8 cellular contexts compared by ENCODE assay signal in genomic region chr2:23926289-23926749, GRCh38. TPM values are rescaled to one million over a fixed set of nuclear protein-coding genes. Genes with fewer than 3 reads are reported as not detected.
A peak's percentile ranks its signal among the peaks of the same experiment; 100 is the strongest.
DNase-seq lines count a peak whose midpoint lies in the region; ATAC-seq, FAIRE-seq and TF ChIP-seq lines count a peak whose summit lies in the region.

No MANE protein-coding gene starts in this region.

- peaks cover 1% of the 10 kb centered on the region for H3K9me3 Mint-ChIP-seq in memory B cell

- H3K27ac ChIP-seq in C4-2B = peak overlapping the region; percentile 93
- peak overlapping the region; percentile 87 to 99 (median 97) for H3K27ac ChIP-seq in dorsolateral prefrontal cortex
- peak overlapping the region; percentile 95 for H3K27ac ChIP-seq in substantia nigra (ENCODE audit: low read depth, low read length, poor library complexity, severe bottlenecking)

- DNase-seq in T-helper 9 cell = peak; percentile 21
- DNase-seq in dorsolateral prefrontal cortex = peak in 4 of 10 donors; percentile 23 to 49 (median 35)
- peak; percentile 43 to 75 for DNase-seq in memory B cell (ENCODE audit: low spot score in 2 of 2)
- DNase-seq in substantia nigra (lab: John Stamatoyannopoulos, UW) = peak in 31 of 49 donors; percentile 19 to 85 (median 49)
- no peak for DNase-seq in D721Med (ENCODE audit: insufficient read length, low spot score)

- peak overlapping the region; percentile 73 to 98 (median 92) for H3K4me3 ChIP-seq in dorsolateral prefrontal cortex

- intact Hi-C loops in dorsolateral prefrontal cortex (cut with DNase I) = loop anchor here (2.0 to 10.0 kb wide), 7 partner anchors 102 to 438 kb away; partner anchors contain the start of genes SF3B6 (in 2 of the 2), TP53I3 (in 2 of the 2), WDCP (in 2 of the 2) and FKBP1B (in 1 of the 2)

- H3K4me3 Mint-ChIP-seq in memory B cell = peak overlapping the region; percentile 94

- H3K36me3 Mint-ChIP-seq in memory B cell = peaks cover 8% of the 10 kb centered on the region

- TF ChIP-seq CTCF in C4-2B (conservative IDR thresholded peaks at IDR 0.05) (no peak), dorsolateral prefrontal cortex (IDR thresholded peaks at IDR 0.05 in 54 of 56, conservative IDR thresholded peaks at IDR 0.05 in 2 of 56; ENCODE audit: low read depth in 1 of 56, partially characterized antibody in 56 of 56) (no peak), D721Med (IDR thresholded peaks at IDR 0.05; ENCODE audit: insufficient read depth, missing control alignments) (no peak)

- no peaks in the 10 kb centered on the region for H3K27me3 Mint-ChIP-seq in memory B cell

- ATAC-seq in GM19351 (IDR thresholded peaks at IDR 0.05; ENCODE audit: unreplicated experiment) = peak; percentile 31
- peak; percentile 18 for ATAC-seq in HG03378 (IDR thresholded peaks at IDR 0.05; ENCODE audit: unreplicated experiment)
- peak; percentile 9 for ATAC-seq in memory B cell (ENCODE audit: low read depth)

- peak overlapping the region; percentile 99 for H3K27ac Mint-ChIP-seq in memory B cell

- no peak for FAIRE-seq in D721Med (lab: Jason Lieb, UNC)

- H3K27me3 ChIP-seq in dorsolateral prefrontal cortex = no peaks in the 10 kb centered on the region

- peaks cover 28% of the 10 kb centered on the region for H3K4me1 Mint-ChIP-seq in memory B cell

RNA-seq across cellular contexts. Expression of gene ATAD2B, which starts 0.6 kb away (rescaled TPM):
- 10 to 100 TPM; 15.1 to 34.2 (median 24.3) TPM for total RNA-seq in dorsolateral prefrontal cortex

RNA-seq across cellular contexts. Expression of gene UBXN2A, which starts 13.9 kb away (rescaled TPM):
- 10 to 100 TPM; 14.4 to 32.7 (median 20.0) TPM for total RNA-seq in dorsolateral prefrontal cortex
